Comparison of ENCODE assay signal across 9 cellular contexts in the genomic region with DNA sequence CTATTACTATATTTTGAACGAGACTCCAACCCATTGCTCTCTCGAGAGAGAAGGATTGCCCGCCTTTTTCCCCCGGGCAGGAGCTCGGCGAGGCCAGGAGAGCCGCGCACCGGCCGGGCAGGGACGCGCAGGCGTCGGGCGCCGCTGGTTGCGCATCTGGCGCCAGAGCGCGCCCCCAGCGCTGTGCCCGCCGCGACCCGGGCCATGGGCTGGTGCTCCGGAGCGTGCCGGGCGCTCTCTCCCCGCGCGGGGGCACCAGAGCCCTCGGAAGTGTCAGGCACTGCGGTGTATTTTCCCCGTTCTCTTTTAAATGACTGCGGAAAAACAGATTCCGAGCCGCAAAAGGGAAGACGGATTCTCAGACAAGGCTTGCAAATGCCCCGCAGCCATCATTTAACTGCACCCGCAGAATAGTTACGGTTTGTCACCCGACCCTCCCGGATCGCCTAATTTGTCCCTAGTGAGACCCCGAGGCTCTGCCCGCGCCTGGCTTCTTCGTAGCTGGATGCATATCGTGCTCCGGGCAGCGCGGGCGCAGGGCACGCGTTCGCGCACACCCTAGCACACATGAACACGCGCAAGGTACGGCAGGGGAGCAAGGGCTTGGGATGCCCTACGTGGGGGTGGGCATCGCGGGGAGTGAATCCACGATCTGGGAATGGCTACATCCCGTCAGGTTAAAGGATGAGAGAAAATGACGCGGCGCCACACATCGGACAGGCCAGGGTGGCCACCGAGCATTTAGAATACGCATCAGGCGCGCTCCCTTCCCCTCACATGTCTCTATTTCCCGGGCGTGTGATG. TPM values are rescaled to one million over a fixed set of nuclear protein-coding genes. Genes with fewer than 3 reads are reported as not detected.
DNase-seq lines count a peak whose midpoint lies in the region; ATAC-seq, FAIRE-seq and TF ChIP-seq lines count a peak whose summit lies in the region.
"Had no signal": no experiment of that assay in that cellular context is flagged by ENCODE, and none has a peak within 500 bp of the region (broad histone marks: within the 10 kb centered on the region; RNA-seq: fewer than 3 reads in every experiment).

No MANE protein-coding gene starts in this region.

- no peaks in the 10 kb centered on the region for H3F3A ChIP-seq in smooth muscle cell (ENCODE audit: low read depth)

- no peak overlapping the region for H3K27ac Mint-ChIP-seq in Calu3 (ENCODE audit: unreplicated experiment)

- H3K36me3 ChIP-seq in SJSA1 (no peaks in the 10 kb centered on the region), keratinocyte (ENCODE audit: control insufficient read depth in 2 of 2, extremely low read depth in 1 of 2, insufficient read depth in 2 of 2, low read length in 2 of 2) (no peaks in the 10 kb centered on the region), smooth muscle cell (ENCODE audit: low read depth) (no peaks in the 10 kb centered on the region)

- dilution Hi-C loops in keratinocyte (cut with MboI; ENCODE audit: extremely low pct_ligation_motif_present, low sequenced_read_pairs), result no loop called here

- H4K20me1 ChIP-seq in keratinocyte (ENCODE audit: control insufficient read depth, extremely low read depth, insufficient read depth, low read length) (peaks cover 3% of the 10 kb centered on the region), smooth muscle cell (ENCODE audit: low read depth) (no peaks in the 10 kb centered on the region)

- ATAC-seq in GM19467 (IDR thresholded peaks at IDR 0.05; ENCODE audit: unreplicated experiment), result peak; percentile 71

- no peaks in the 10 kb centered on the region for H3K9me3 Mint-ChIP-seq in Calu3 (ENCODE audit: low read depth, unreplicated experiment)

- peak overlapping the region; percentile 98 for H3K4me2 ChIP-seq in keratinocyte (ENCODE audit: control insufficient read depth, extremely low read depth, insufficient read depth, low read depth, low read length)
- peak overlapping the region; percentile 92 for H3K4me2 ChIP-seq in smooth muscle cell

- peaks cover 28% of the 10 kb centered on the region for H3K4me1 ChIP-seq in SJSA1 (replicated peaks)
- peaks cover 24% of the 10 kb centered on the region for H3K4me1 ChIP-seq in keratinocyte (ENCODE audit: control insufficient read depth, extremely low read depth, insufficient read depth, low read length)
- no peaks in the 10 kb centered on the region for H3K4me1 ChIP-seq in smooth muscle cell (ENCODE audit: low read depth)

- intact Hi-C loops in Calu3 (cut with micrococcal nuclease; ENCODE audit: unreplicated experiment), result loop anchor here (5.0 kb wide), 1 partner anchor 271 kb away; no protein-coding TSS in a partner anchor

- H3K4me1 Mint-ChIP-seq in Calu3 (ENCODE audit: low read depth, unreplicated experiment), result no peaks in the 10 kb centered on the region

- peak overlapping the region; percentile 47 for H3K9ac ChIP-seq in keratinocyte (ENCODE audit: control insufficient read depth, extremely low read depth, insufficient read depth, low read length)
- H3K9ac ChIP-seq in smooth muscle cell (ENCODE audit: low read depth), result no peak overlapping the region

- H3K9me3 ChIP-seq in SJSA1 (replicated peaks), result no peaks in the 10 kb centered on the region
- peaks cover 3% of the 10 kb centered on the region for H3K9me3 ChIP-seq in keratinocyte (ENCODE audit: control insufficient read depth, low read depth, low read length)
- H3K9me3 ChIP-seq in smooth muscle cell (replicated peaks; ENCODE audit: low read depth), result no peaks in the 10 kb centered on the region

- H3K79me2 ChIP-seq in keratinocyte (ENCODE audit: control insufficient read depth, insufficient read depth, low read length), result no peaks in the 10 kb centered on the region
- H3K79me2 ChIP-seq in smooth muscle cell (ENCODE audit: low read depth), result no peaks in the 10 kb centered on the region

- peak overlapping the region; percentile 90 for H3K4me3 Mint-ChIP-seq in Calu3 (ENCODE audit: low read depth, unreplicated experiment)

- DNase-seq in Calu3 (peak; percentile 85), HS-5 (ENCODE audit: low read depth) (peak; percentile 31), SJSA1 (ENCODE audit: low read depth in 1 of 2, low spot score in 2 of 2) (peak; percentile 57), keratinocyte (ENCODE audit: low read depth, low spot score) (no peak), smooth muscle cell (lab: John Stamatoyannopoulos, UW; ENCODE audit: unreplicated experiment) (peak; percentile 37), DMS53 (lab: John Stamatoyannopoulos, UW) (no peak)
- DNase-seq in central memory CD4-positive, alpha-beta T cell, result peak; percentile 8

- CTCF ChIA-PET in Calu3 (lab: Charles Lee), result interaction anchor here (0.6 to 1.4 kb wide), 4 partner anchors 230 to 590 kb away, joined by 3 to 5 read pairs (median 4); no protein-coding TSS in a partner anchor

- H3K27me3 ChIP-seq in SJSA1 (replicated peaks), result peaks cover 61% of the 10 kb centered on the region
- H3K27me3 ChIP-seq in keratinocyte (ENCODE audit: control insufficient read depth, extremely low read depth, insufficient read depth, low read length), result peaks cover 24% of the 10 kb centered on the region
- peaks cover 52% of the 10 kb centered on the region for H3K27me3 ChIP-seq in smooth muscle cell (ENCODE audit: low read depth)

- H2AFZ ChIP-seq in keratinocyte (ENCODE audit: control insufficient read depth, low read length) (peak overlapping the region; percentile 84), smooth muscle cell (ENCODE audit: low read depth) (peak overlapping the region; percentile 74)

- H3K36me3 Mint-ChIP-seq in Calu3 (ENCODE audit: insufficient read depth, unreplicated experiment), result peaks cover 17% of the 10 kb centered on the region

- TF ChIP-seq CTCF in Calu3 (IDR thresholded peaks at IDR 0.05; ENCODE audit: unreplicated experiment), result no peak
- TF ChIP-seq CTCF in keratinocyte (optimal IDR thresholded peaks at IDR 0.05 in 1 of 3, IDR thresholded peaks at IDR 0.05 in 1 of 3, conservative IDR thresholded peaks at IDR 0.05 in 1 of 3; ENCODE audit: extremely low read depth in 1 of 3, insufficient read depth in 2 of 3, low read length in 3 of 3), result peak; percentile 50 to 73 (median 56)
- TF ChIP-seq CTCF in smooth muscle cell (IDR thresholded peaks at IDR 0.05; ENCODE audit: borderline replicate concordance, insufficient read depth, poor library complexity, severe bottlenecking), result peak; percentile 73

- no peaks in the 10 kb centered on the region for H3K27me3 Mint-ChIP-seq in Calu3 (ENCODE audit: unreplicated experiment)

- no peak for FAIRE-seq in keratinocyte (lab: Jason Lieb, UNC)
- FAIRE-seq: TTC549 had no signal

- WGBS in smooth muscle cell (ENCODE audit: low lambda C conversion rate), result 2% methylated on average over 76 of the region's 76 CpGs

- no TSS peak for BruUV-seq in Calu3 (replicated peaks; lab: Mats Ljungman, UMichigan)

- H3K9me1 ChIP-seq in keratinocyte (ENCODE audit: control insufficient read depth, extremely low read depth, insufficient read depth, low read length), result no peaks in the 10 kb centered on the region

- H3K27ac ChIP-seq in SJSA1 (no peak overlapping the region), keratinocyte (ENCODE audit: control insufficient read depth, insufficient read depth, low read length) (no peak overlapping the region), smooth muscle cell (ENCODE audit: low read depth) (no peak overlapping the region)

- H3K4me3 ChIP-seq in SJSA1, result peak overlapping the region; percentile 23
- H3K4me3 ChIP-seq in keratinocyte (ENCODE audit: control insufficient read depth in 2 of 3, extremely low read depth in 1 of 3, insufficient read depth in 2 of 3, low read depth in 1 of 3, low read length in 3 of 3), result peak overlapping the region; percentile 24 to 74 (median 67)
- peak overlapping the region; percentile 57 for H3K4me3 ChIP-seq in smooth muscle cell

RNA-seq across cellular contexts. Expression of a gene that starts 1.1 kb away (rescaled TPM):
- total RNA-seq in Calu3 (2022) (1.5 and 2.1 TPM in 2 replicates), smooth muscle cell (2.2 and 3.9 TPM in 2 replicates)
- total RNA-seq in SJSA1 (2014; rRNA removed; shearing (Covaris generic)), result 0.16 TPM in 2 replicates
- polyA plus RNA-seq in keratinocyte (0.03 to 0.10 TPM (median 0.08 TPM) in 3 replicates), smooth muscle cell (1.4 and 1.7 TPM in 2 replicates)
- 0.07 TPM for polyA plus RNA-seq in keratinocyte (2011; ENCODE audit: low read depth)
- 0.05 and 0.06 TPM in 2 replicates for polyA plus RNA-seq in keratinocyte (2011; cell fraction: cytosol; rRNA removed)
- 0.11 and 0.15 TPM in 2 replicates for polyA plus RNA-seq in keratinocyte (2011; cell fraction: nucleus; rRNA removed)
- polyA plus RNA-seq in keratinocyte (2012; ENCODE audit: low replicate concordance), result 0.03 and 0.04 TPM in 2 replicates
- polyA minus RNA-seq in keratinocyte, result 0.13 TPM in 2 of 3 replicates, not detected in the other
- polyA minus RNA-seq in keratinocyte (2011; cell fraction: cytosol; rRNA and poly(A)+ RNA removed), result not detected
- 0.11 and 0.39 TPM in 2 replicates for polyA minus RNA-seq in keratinocyte (2011; cell fraction: nucleus; rRNA and poly(A)+ RNA removed)

Comparison
In these comparisons a context has a peak if more than half of its experiments do, and no peak if none do; other contexts are left out.
1. DNase-seq: peak in Calu3 (single experiment), HS-5 (single experiment), SJSA1 (2 of 2), central memory CD4-positive, alpha-beta T cell (single experiment) and smooth muscle cell (single experiment); none in keratinocyte (single experiment) and DMS53 (single experiment).
2. Peak in every context shown above with its lines, with median percentiles within 50 percentile points of each other: H3K4me3 ChIP-seq.